ENCODE assay signal across 19 cellular contexts in genomic region chr15:71545223-71545760, GRCh38.
"Had no signal": no experiment of that assay in that cellular context is flagged by ENCODE, and none has a peak within 500 bp of the region (broad histone marks: within the 10 kb centered on the region; RNA-seq: fewer than 3 reads in every experiment).

No MANE protein-coding gene starts in this region.

- H3K9me3 ChIP-seq: ovary, tibial nerve, uterus had no signal

- H3K4me3 Mint-ChIP-seq: activated CD4-positive, alpha-beta memory T cell treated with anti-CD3 and anti-CD28 coated beads for 36 hours; activated naive CD8-positive, alpha-beta T cell treated with anti-CD3 and anti-CD28 coated beads, Interleukin-2, amount 10 ng/mL, durations not matched to agents 7 days and 5 days; activated T-helper 17 cell treated with anti-CD3 and anti-CD28 coated beads, Interleukin-2, amount 50 U/mL, for 72 hours; central memory CD8-positive, alpha-beta T cell; natural killer cell had no signal

- H3K4me1 ChIP-seq: uterus had no signal

- H3K9me3 Mint-ChIP-seq: activated CD4-positive, alpha-beta memory T cell treated with anti-CD3 and anti-CD28 coated beads for 36 hours; activated naive CD8-positive, alpha-beta T cell treated with anti-CD3 and anti-CD28 coated beads, Interleukin-2, amount 10 ng/mL, durations not matched to agents 7 days and 5 days; activated T-helper 17 cell treated with anti-CD3 and anti-CD28 coated beads, Interleukin-2, amount 50 U/mL, for 72 hours; natural killer cell had no signal

- DNase-seq: activated CD4-positive, alpha-beta memory T cell treated with anti-CD3 and anti-CD28 coated beads for 36 hours; activated CD4-positive, alpha-beta T cell treated with anti-CD3 and anti-CD28 coated beads for 4 hours; activated naive CD4-positive, alpha-beta T cell treated with Interleukin-2 at 50 U/mL for 16 hours; activated naive CD8-positive, alpha-beta T cell treated with anti-CD3 and anti-CD28 coated beads, Interleukin-2, amount 10 ng/mL, durations not matched to agents 7 days and 5 days; cortex of kidney; foreskin melanocyte; glutamatergic neuron; hippocampal formation; islet precursor cell; natural killer cell; ovary; stimulated activated CD4-positive, alpha-beta T cell treated with anti-CD3 and anti-CD28 coated beads, Interleukin-1b, Interleukin-23, amount 100 ng/mL, for 48 hours; stimulated activated naive CD8-positive, alpha-beta T cell treated with anti-CD3 and anti-CD28 coated beads, Interleukin-15, Interleukin-2, amounts not matched to agents 100 U/mL and 50 U/mL, for 24 hours; substantia nigra; uterus had no signal

- H3K36me3 Mint-ChIP-seq: activated CD4-positive, alpha-beta memory T cell treated with anti-CD3 and anti-CD28 coated beads for 36 hours; activated naive CD8-positive, alpha-beta T cell treated with anti-CD3 and anti-CD28 coated beads, Interleukin-2, amount 10 ng/mL, durations not matched to agents 7 days and 5 days; natural killer cell had no signal

- H3K27ac ChIP-seq: ovary, tibial nerve, uterus had no signal

- H3K36me3 ChIP-seq: ovary, tibial nerve, uterus had no signal

- H3K4me3 ChIP-seq: lung, ovary, tibial nerve, uterus had no signal

- H3K27me3 ChIP-seq: ovary, tibial nerve, uterus had no signal

- H3K4me1 Mint-ChIP-seq: activated naive CD8-positive, alpha-beta T cell treated with anti-CD3 and anti-CD28 coated beads, Interleukin-2, amount 10 ng/mL, durations not matched to agents 7 days and 5 days; activated T-helper 17 cell treated with anti-CD3 and anti-CD28 coated beads, Interleukin-2, amount 50 U/mL, for 72 hours; central memory CD8-positive, alpha-beta T cell; natural killer cell had no signal

- H3K27ac Mint-ChIP-seq: activated CD4-positive, alpha-beta memory T cell treated with anti-CD3 and anti-CD28 coated beads for 36 hours; activated naive CD8-positive, alpha-beta T cell treated with anti-CD3 and anti-CD28 coated beads, Interleukin-2, amount 10 ng/mL, durations not matched to agents 7 days and 5 days; activated T-helper 17 cell treated with anti-CD3 and anti-CD28 coated beads, Interleukin-2, amount 50 U/mL, for 72 hours; natural killer cell had no signal
